Comparison of ENCODE assay signal across 10 cellular contexts in the genomic region with DNA sequence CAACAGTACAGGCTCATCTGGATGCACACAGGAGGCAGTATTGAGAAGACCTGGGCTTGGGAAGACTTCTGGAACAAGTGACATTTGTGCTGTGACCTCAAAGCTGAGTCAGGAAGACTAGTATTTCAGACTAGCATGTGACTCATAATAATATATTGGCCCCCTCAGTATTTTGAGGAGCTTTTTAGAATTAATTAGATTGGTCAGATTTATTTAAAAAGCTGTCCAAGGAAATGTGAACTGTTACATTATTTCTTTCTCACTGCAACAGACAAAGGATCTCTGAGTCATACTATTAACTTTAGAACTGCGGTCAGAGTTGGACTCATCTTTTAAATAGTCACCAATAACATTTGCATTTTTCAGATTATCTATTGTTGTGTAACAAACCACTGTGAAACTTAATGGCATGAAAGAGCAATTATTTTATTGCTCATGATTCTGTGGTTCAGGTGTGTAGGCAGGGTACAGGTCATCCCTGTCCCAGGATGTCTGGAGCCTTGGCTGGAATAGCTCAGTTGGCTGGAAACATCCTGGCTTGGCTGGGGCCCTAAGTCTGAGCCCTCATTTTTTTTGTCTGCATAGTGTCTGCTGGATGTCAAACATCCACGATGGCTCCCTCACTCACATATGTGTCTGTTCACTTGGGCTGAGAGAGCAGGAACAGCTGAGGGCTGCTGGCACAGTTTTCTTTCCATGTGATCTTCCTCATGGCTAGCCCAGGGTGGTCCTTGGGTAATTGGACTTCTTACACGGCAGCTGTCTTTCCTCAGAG. TPM values are rescaled to one million over a fixed set of nuclear protein-coding genes. Genes with fewer than 3 reads are reported as not detected.
DNase-seq lines count a peak whose midpoint lies in the region; ATAC-seq, FAIRE-seq and TF ChIP-seq lines count a peak whose summit lies in the region.
"Had no signal": no experiment of that assay in that cellular context is flagged by ENCODE, and none has a peak within 500 bp of the region (broad histone marks: within the 10 kb centered on the region; RNA-seq: fewer than 3 reads in every experiment).

No MANE protein-coding gene starts in this region.

- H3K27ac ChIP-seq in endothelial cell of umbilical vein (ENCODE audit: insufficient read depth, low read depth, low read length): no peak overlapping the region
- H3K27ac ChIP-seq in small intestine (ENCODE audit: low read depth in 1 of 2, low read length in 1 of 2): peak overlapping the region in 1 of 2 donors; percentile 63
- H3K27ac ChIP-seq in MM.1S (ENCODE audit: low read length): no peak overlapping the region
- H3K27ac ChIP-seq: thoracic aorta had no signal

- no peaks in the 10 kb centered on the region for H4K20me1 ChIP-seq in endothelial cell of umbilical vein (replicated peaks; ENCODE audit: control insufficient read depth, extremely low read depth, insufficient read depth, low read length)
- H4K20me1 ChIP-seq in MM.1S (ENCODE audit: insufficient read depth, low read length): no peaks in the 10 kb centered on the region

- no peaks in the 10 kb centered on the region for H3K9me1 ChIP-seq in endothelial cell of umbilical vein (replicated peaks; ENCODE audit: control insufficient read depth, extremely low read depth, insufficient read depth, low read length)

- peak; percentile 71 for ATAC-seq in GM21526 (IDR thresholded peaks at IDR 0.05; ENCODE audit: low FRiP score, unreplicated experiment)
- ATAC-seq in HG03571 (IDR thresholded peaks at IDR 0.05; ENCODE audit: unreplicated experiment): peak; percentile 79

- no TSS peak for BruUV-seq in endothelial cell of umbilical vein (replicated peaks; lab: Mats Ljungman, UMichigan)

- TF ChIP-seq POLR2A in endothelial cell of umbilical vein (IDR thresholded peaks at IDR 0.05; ENCODE audit: low read depth, low read length): no peak

- H3K9me2 ChIP-seq in MM.1S (replicated peaks; ENCODE audit: insufficient read depth, low read length): no peaks in the 10 kb centered on the region

- FAIRE-seq in endothelial cell of umbilical vein (lab: Jason Lieb, UNC): no peak
- FAIRE-seq in small intestine (lab: Jason Lieb, UNC): no peak

- H3K27me3 ChIP-seq in endothelial cell of umbilical vein (ENCODE audit: control insufficient read depth in 2 of 2, insufficient read depth in 2 of 2, low read length in 2 of 2): no peaks in the 10 kb centered on the region
- H3K27me3 ChIP-seq in small intestine (ENCODE audit: control insufficient read depth in 2 of 2, insufficient read depth in 2 of 2, low read length in 2 of 2): no peaks in the 10 kb centered on the region
- no peaks in the 10 kb centered on the region for H3K27me3 ChIP-seq in MM.1S (replicated peaks; ENCODE audit: insufficient read depth, low read length)

- H3K4me3 ChIP-seq in endothelial cell of umbilical vein (replicated peaks in 1 of 3; ENCODE audit: insufficient read depth in 1 of 3, low read depth in 1 of 3, low read length in 3 of 3) (no peak overlapping the region), small intestine (ENCODE audit: low read depth in 1 of 2, low read length in 2 of 2) (no peak overlapping the region), MM.1S (ENCODE audit: low read length) (no peak overlapping the region)
- H3K4me3 ChIP-seq: HAP-1, thoracic aorta had no signal

- CTCF ChIA-PET in endothelial cell of umbilical vein (lab: Charles Lee): interaction anchor here (0.7 to 1.6 kb wide), 4 partner anchors 10 to 333 kb away, joined by 3 to 4 read pairs (median 3); no protein-coding TSS in a partner anchor

- H3K9ac ChIP-seq in endothelial cell of umbilical vein (replicated peaks; ENCODE audit: extremely low read depth, insufficient read depth, low read length) (no peak overlapping the region), MM.1S (ENCODE audit: low read length) (no peak overlapping the region)

- H3K36me3 ChIP-seq in endothelial cell of umbilical vein (ENCODE audit: control insufficient read depth in 2 of 2, extremely low read depth in 1 of 2, insufficient read depth in 2 of 2, low read length in 2 of 2) (peaks cover 0 to 4% of the 10 kb centered on the region in 2 experiments), small intestine (ENCODE audit: control insufficient read depth in 2 of 2, insufficient read depth in 2 of 2, low read length in 2 of 2) (peaks cover 0 to 8% of the 10 kb centered on the region in 2 donors), MM.1S (replicated peaks; ENCODE audit: insufficient read depth, low read length) (no peaks in the 10 kb centered on the region)

- no peaks in the 10 kb centered on the region for H3K9me3 ChIP-seq in endothelial cell of umbilical vein (replicated peaks; ENCODE audit: control insufficient read depth, insufficient read depth, low read length)
- H3K9me3 ChIP-seq in small intestine (ENCODE audit: control insufficient read depth, low read depth): no peaks in the 10 kb centered on the region
- H3K9me3 ChIP-seq in MM.1S (replicated peaks; ENCODE audit: insufficient read depth, low read length): no peaks in the 10 kb centered on the region
- H3K9me3 ChIP-seq: HAP-1, thoracic aorta had no signal

- POLR2A ChIA-PET in endothelial cell of umbilical vein (lab: Charles Lee): no interaction called here

- DNase-seq in EH (ENCODE audit: low read depth) (peak; percentile 94), endothelial cell of umbilical vein (ENCODE audit: low read depth, low spot score) (peak; percentile 5), renal cortical epithelial cell (ENCODE audit: low read depth) (peak; percentile 99), medulla oblongata (ENCODE audit: extremely low spot score) (no peak), small intestine (no peak), MM.1S (no peak)

- intact Hi-C loops in endothelial cell of umbilical vein (cut with micrococcal nuclease): no loop called here

- H3F3A ChIP-seq in MM.1S (ENCODE audit: insufficient read depth, low read length): no peaks in the 10 kb centered on the region

- dilution Hi-C loops in endothelial cell of umbilical vein (cut with MboI; ENCODE audit: extremely low pct_ligation_motif_present, low sequenced_read_pairs): no loop called here

- H2AFZ ChIP-seq in endothelial cell of umbilical vein (ENCODE audit: low read depth, low read length) (no peak overlapping the region), MM.1S (ENCODE audit: low read length) (no peak overlapping the region)

- no peak for TF ChIP-seq CTCF in endothelial cell of umbilical vein (IDR thresholded peaks at IDR 0.05; ENCODE audit: extremely low read depth in 1 of 2, insufficient read depth in 1 of 2, low read depth in 1 of 2, low read length in 2 of 2)
- TF ChIP-seq CTCF in MM.1S (IDR thresholded peaks at IDR 0.05; ENCODE audit: low read length): no peak

- H3K4me1 ChIP-seq in endothelial cell of umbilical vein (ENCODE audit: control insufficient read depth, extremely low read depth, insufficient read depth, low read length) (peaks cover 4% of the 10 kb centered on the region), small intestine (ENCODE audit: control insufficient read depth in 2 of 2, insufficient read depth in 1 of 2, low read depth in 1 of 2, low read length in 1 of 2) (peaks cover 0 to 2% of the 10 kb centered on the region in 2 donors), MM.1S (ENCODE audit: low read length) (no peaks in the 10 kb centered on the region)

- 58 to 84% (median 70%) methylated on average over 3 of the region's 3 CpGs for WGBS in small intestine, 3 donors

- H3K4me2 ChIP-seq in endothelial cell of umbilical vein (ENCODE audit: insufficient read depth, low read length) (no peak overlapping the region), MM.1S (ENCODE audit: low read depth, low read length) (no peak overlapping the region)

- H3K79me2 ChIP-seq in endothelial cell of umbilical vein (ENCODE audit: control insufficient read depth, insufficient read depth, low read length): peaks cover 17% of the 10 kb centered on the region
- peaks cover 12% of the 10 kb centered on the region; the same call in 1 of the 2 replicates for H3K79me2 ChIP-seq in MM.1S (ENCODE audit: low read length)

TF ChIP-seq in endothelial cell of umbilical vein, 7 proteins besides CTCF, POLR2A, EP300 and RAD21:
- TF ChIP-seq FOS (IDR thresholded peaks at IDR 0.05; ENCODE audit: borderline replicate concordance, insufficient read depth, low read length) (peak; percentile 19), EZH2 (IDR thresholded peaks at IDR 0.05; ENCODE audit: borderline replicate concordance, low read depth, low read length, severe bottlenecking) (no peak)
TF ChIP-seq in endothelial cell of umbilical vein: peak in this region for 1.

RNA-seq across cellular contexts. Expression of gene MAP3K4, which starts 46.8 kb away (rescaled TPM):
- total RNA-seq in endothelial cell of umbilical vein: 32.2 and 42.3 TPM in 2 replicates
- polyA plus RNA-seq in endothelial cell of umbilical vein: 7.2 and 10.8 TPM in 2 replicates
- 9.2 and 11.1 TPM in 2 replicates for polyA plus RNA-seq in endothelial cell of umbilical vein (2011; cell fraction: cytosol; rRNA removed)
- polyA plus RNA-seq in endothelial cell of umbilical vein (2011; cell fraction: nucleus; rRNA removed): 45.7 and 57.4 TPM in 2 replicates
- polyA plus RNA-seq in endothelial cell of umbilical vein (2012): 12.8 and 16.1 TPM in 2 replicates
- polyA minus RNA-seq in endothelial cell of umbilical vein: 29.3 and 45.7 TPM in 2 replicates
- 6.6 TPM for polyA minus RNA-seq in endothelial cell of umbilical vein (2011; cell fraction: cytosol; rRNA and poly(A)+ RNA removed)
- polyA minus RNA-seq in endothelial cell of umbilical vein (2011; cell fraction: nucleus; rRNA and poly(A)+ RNA removed): 83.8 and 105 TPM in 2 replicates
- 28.5 and 45.9 TPM in 2 replicates for total RNA-seq in renal cortical epithelial cell
- 10 to 100 TPM; 12.4 to 22.6 (median 13.9) TPM for polyA plus RNA-seq in small intestine

Comparison
In these comparisons a context has a peak if more than half of its experiments do, and no peak if none do; other contexts are left out.
1. DNase-seq: peak in EH (single experiment), endothelial cell of umbilical vein (single experiment) and renal cortical epithelial cell (single experiment); none in medulla oblongata (single experiment), small intestine (single experiment) and MM.1S (single experiment).